ENCODE assay signal across 1 cellular context in the genomic region with DNA sequence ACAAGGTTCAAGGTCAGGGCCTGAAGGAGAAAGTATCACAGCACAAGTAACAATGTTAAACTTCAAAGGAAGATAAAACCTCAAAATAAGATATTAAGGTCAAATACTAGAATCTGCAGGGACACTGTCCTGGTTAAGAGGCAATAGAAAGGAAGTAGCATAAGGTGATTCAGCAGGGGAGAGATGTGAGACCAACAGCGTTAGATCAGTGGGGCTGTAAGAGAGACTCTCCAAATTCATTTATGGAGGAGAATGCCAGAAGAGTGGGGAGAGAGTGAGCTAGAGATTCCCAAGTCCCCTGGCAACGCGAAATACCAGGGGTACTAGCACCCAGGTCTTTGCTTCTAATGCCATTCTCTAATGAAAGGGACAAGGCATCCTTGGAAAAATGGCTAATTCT.
TF ChIP-seq lines count a peak whose summit lies in the region.

No MANE protein-coding gene starts in this region.

TF ChIP-seq in IMR-90, 13 proteins besides CTCF, POLR2A, EP300 and RAD21 (continued from another document):
- TF ChIP-seq, protein P1, sequence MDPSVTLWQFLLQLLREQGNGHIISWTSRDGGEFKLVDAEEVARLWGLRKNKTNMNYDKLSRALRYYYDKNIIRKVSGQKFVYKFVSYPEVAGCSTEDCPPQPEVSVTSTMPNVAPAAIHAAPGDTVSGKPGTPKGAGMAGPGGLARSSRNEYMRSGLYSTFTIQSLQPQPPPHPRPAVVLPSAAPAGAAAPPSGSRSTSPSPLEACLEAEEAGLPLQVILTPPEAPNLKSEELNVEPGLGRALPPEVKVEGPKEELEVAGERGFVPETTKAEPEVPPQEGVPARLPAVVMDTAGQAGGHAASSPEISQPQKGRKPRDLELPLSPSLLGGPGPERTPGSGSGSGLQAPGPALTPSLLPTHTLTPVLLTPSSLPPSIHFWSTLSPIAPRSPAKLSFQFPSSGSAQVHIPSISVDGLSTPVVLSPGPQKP (IDR thresholded peaks at IDR 0.05; ENCODE audit: borderline replicate concordance, low read depth, low read length): no peak
- TF ChIP-seq BHLHE40 (IDR thresholded peaks at IDR 0.05; ENCODE audit: low read depth, low read length) (no peak), MXI1 (IDR thresholded peaks at IDR 0.05; ENCODE audit: borderline replicate concordance, low read depth, low read length) (no peak), CEBPB (IDR thresholded peaks at IDR 0.05; ENCODE audit: low read depth, low read length) (no peak)
